9 cellular contexts compared by ENCODE assay signal in the genomic region with DNA sequence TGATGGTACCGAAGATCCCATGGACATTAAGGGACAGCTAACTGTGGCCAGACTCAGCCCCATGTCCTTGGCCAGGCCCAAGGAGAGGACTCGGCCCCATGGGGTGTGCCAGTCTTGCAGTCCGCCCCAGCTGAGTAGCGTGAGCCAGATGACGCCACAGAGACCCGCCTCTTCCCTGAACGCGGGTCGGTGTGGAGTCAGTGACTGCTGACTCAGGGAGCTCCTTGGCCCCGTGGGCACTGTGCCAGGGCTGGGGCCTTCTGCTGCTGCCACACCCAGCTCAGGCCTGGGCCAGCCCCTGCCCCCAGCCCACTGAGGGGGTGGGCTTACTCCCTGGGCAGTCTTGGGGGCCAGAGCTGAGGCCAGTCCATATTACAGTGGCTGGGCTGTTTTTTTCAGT. TPM values are rescaled to one million over a fixed set of nuclear protein-coding genes. Genes with fewer than 3 reads are reported as not detected.
DNase-seq lines count a peak whose midpoint lies in the region; ATAC-seq, FAIRE-seq and TF ChIP-seq lines count a peak whose summit lies in the region.
"Had no signal": no experiment of that assay in that cellular context is flagged by ENCODE, and none has a peak within 500 bp of the region (broad histone marks: within the 10 kb centered on the region; RNA-seq: fewer than 3 reads in every experiment).

No MANE protein-coding gene starts in this region.

- no peak for TF ChIP-seq POLR2A in A549 (IDR thresholded peaks at IDR 0.05; ENCODE audit: low read length)

- peak overlapping the region in 1 of 2 experiments; percentile 60; a peak in 3 of 6 replicates for H3K27ac ChIP-seq in A549
- H3K27ac ChIP-seq: C4-2B had no signal

- CTCF ChIA-PET in A549 (lab: Yijun Ruan, JAX): no interaction called here

- ATAC-seq in A549 (peak; percentile 55 to 69; a peak in 5 of 6 replicates), HG03039 (IDR thresholded peaks at IDR 0.05; ENCODE audit: unreplicated experiment) (no peak)

- H3K4me3 ChIP-seq in A549: no peak overlapping the region

- no peak for TF ChIP-seq RAD21 in A549 (conservative IDR thresholded peaks at IDR 0.05 in 1 of 2, IDR thresholded peaks at IDR 0.05 in 1 of 2)
- no peak for TF ChIP-seq RAD21 in Ishikawa (IDR thresholded peaks at IDR 0.05; ENCODE audit: low read depth)

- peaks cover 11% of the 10 kb centered on the region for H3K4me1 ChIP-seq in A549

- POLR2A ChIA-PET in A549 (lab: Yijun Ruan, JAX): no interaction called here

- FAIRE-seq in A549 (lab: Jason Lieb, UNC) (no peak), D721Med (lab: Jason Lieb, UNC) (no peak)

- 72% methylated on average over 2 of the region's 10 CpGs for WGBS in A549 (ENCODE audit: missing lambda C conversion rate)

- peak; percentile 33 to 55 for DNase-seq in A549 (ENCODE audit: low read depth in 1 of 2, low spot score in 1 of 2)
- DNase-seq in dermis blood vessel endothelial cell: peak; percentile 49
- DNase-seq in medulla oblongata (ENCODE audit: extremely low spot score): peak; percentile 21
- no peak for DNase-seq in NCI-H1105 (lab: John Stamatoyannopoulos, UW)
- no peak for DNase-seq in activated T-cell treated with anti-CD3 and anti-CD28 coated beads, Interleukin-2, amount 50 U/mL, for 1 hour
- no peak for DNase-seq in D721Med (ENCODE audit: insufficient read length, low spot score)

- H3K4me2 ChIP-seq in A549: no peak overlapping the region

- no peak for TF ChIP-seq EP300 in A549 (IDR thresholded peaks at IDR 0.05)
- TF ChIP-seq EP300 in Ishikawa (IDR thresholded peaks at IDR 0.05; ENCODE audit: borderline replicate concordance): no peak

- no peaks in the 10 kb centered on the region for H3K9me3 ChIP-seq in A549

- no peak for TF ChIP-seq CTCF in A549 (IDR thresholded peaks at IDR 0.05)
- TF ChIP-seq CTCF in D721Med (IDR thresholded peaks at IDR 0.05; ENCODE audit: insufficient read depth, missing control alignments): no peak

TF ChIP-seq in A549, 52 proteins besides CTCF, POLR2A, EP300 and RAD21:
- TF ChIP-seq FOSL2 (IDR thresholded peaks at IDR 0.05) (no peak), FOSL2 (CRISPR knock-in tag; IDR thresholded peaks at IDR 0.05) (no peak), MAFK (IDR thresholded peaks at IDR 0.05; ENCODE audit: partially characterized antibody) (peak; percentile 66)

TF ChIP-seq in Ishikawa, 13 proteins besides CTCF, POLR2A, EP300 and RAD21:
- TF ChIP-seq NFIC (IDR thresholded peaks at IDR 0.05) (peak; percentile 72), TAF1 (IDR thresholded peaks at IDR 0.05; ENCODE audit: low read depth) (no peak), ZBTB7A (IDR thresholded peaks at IDR 0.05; ENCODE audit: low read depth) (0 out of 2 replicates have a peak, but pooled peaks have one; percentile 42), TCF12 (IDR thresholded peaks at IDR 0.05; ENCODE audit: low read depth) (no peak)
TF ChIP-seq in Ishikawa: peak in this region for 2.

RNA-seq across cellular contexts. Expression of gene PLXNA1, which starts 52.8 kb away (rescaled TPM):
- polyA plus RNA-seq in A549 (2011; rRNA removed) (9.1 and 10.9 TPM in 2 replicates), A549 (2017; fragmentation: RNase III; extraction: RNeasy Plus Mini Kit Qiagen cat#74134 plus additional on column Dnase treatment) (12.8 to 17.5 TPM (median 16.3 TPM) in 3 replicates)
- 21.6 and 30.9 TPM in 2 replicates for polyA plus RNA-seq in A549 (2012; cell fraction: cytosol; rRNA removed)
- polyA plus RNA-seq in A549 (2012; cell fraction: nucleus; rRNA removed): 74.7 and 111 TPM in 2 replicates
- 14.6 and 24.9 TPM in 2 replicates for polyA minus RNA-seq in A549 (2011; rRNA and poly(A)+ RNA removed)
- total RNA-seq in dermis blood vessel endothelial cell: 21.4 and 25.7 TPM in 2 replicates

Comparison
In these comparisons a context has a peak if more than half of its experiments do, and no peak if none do; other contexts are left out.
1. DNase-seq: peak in A549 (2 of 2), dermis blood vessel endothelial cell (single experiment) and medulla oblongata (single experiment); none in NCI-H1105 (single experiment), activated T-cell treated with anti-CD3 and anti-CD28 coated beads, Interleukin-2, amount 50 U/mL, for 1 hour (single experiment) and D721Med (single experiment).